30 cellular contexts compared by ENCODE assay signal in genomic region chr6:37845930-37846329, GRCh38. TPM values are rescaled to one million over a fixed set of nuclear protein-coding genes. Genes with fewer than 3 reads are reported as not detected.
DNase-seq lines count a peak whose midpoint lies in the region; ATAC-seq, FAIRE-seq and TF ChIP-seq lines count a peak whose summit lies in the region.
"Had no signal": no experiment of that assay in that cellular context is flagged by ENCODE, and none has a peak within 500 bp of the region (broad histone marks: within the 10 kb centered on the region; RNA-seq: fewer than 3 reads in every experiment).

No MANE protein-coding gene starts in this region.

- no peak overlapping the region for H3K4me3 ChIP-seq in breast epithelium
- no peak overlapping the region for H3K4me3 ChIP-seq in K562
- H3K4me3 ChIP-seq in left lung, result no peak overlapping the region
- H3K4me3 ChIP-seq in foreskin fibroblast (ENCODE audit: low read depth in 1 of 2, low read length in 2 of 2), result no peak overlapping the region
- H3K4me3 ChIP-seq: PC-9, testis, uterus had no signal

- H3K9me3 ChIP-seq in breast epithelium (no peaks in the 10 kb centered on the region), K562 (replicated peaks; ENCODE audit: control insufficient read depth, insufficient read depth, low read depth, low read length) (no peaks in the 10 kb centered on the region), left lung (no peaks in the 10 kb centered on the region)
- H3K9me3 ChIP-seq: testis, uterus had no signal

- CTCF ChIA-PET in MCF 10A (lab: Yijun Ruan, JAX), result interaction anchor here (1.0 to 1.5 kb wide), 5 partner anchors 13 to 166 kb away, joined by 3 to 11 read pairs (median 4); no protein-coding TSS in a partner anchor
- CTCF ChIA-PET in K562 (lab: Yijun Ruan, JAX; ENCODE audit: low intra/inter-chr PET ratio), result no interaction called here

- H4K20me1 ChIP-seq in K562 (replicated peaks; ENCODE audit: control insufficient read depth, insufficient read depth, low read length), result peaks cover 6% of the 10 kb centered on the region; the same call in 1 of the 2 replicates

- no peak for TF ChIP-seq POLR2A in breast epithelium (IDR thresholded peaks at IDR 0.05)
- TF ChIP-seq POLR2A in K562 (conservative IDR thresholded peaks at IDR 0.05), result no peak

- no peak for ATAC-seq in K562
- ATAC-seq in left lung, result peak; percentile 20
- no peak for ATAC-seq in GM21515 (IDR thresholded peaks at IDR 0.05; ENCODE audit: unreplicated experiment)
- ATAC-seq: activated CD4-positive, alpha-beta T cell treated with anti-CD3 and anti-CD28 coated beads for 36 hours; activated CD8-positive, alpha-beta T cell treated with anti-CD3 and anti-CD28 coated beads, Interleukin-2, amount 10 ng/mL, durations not matched to agents 7 days and 5 days had no signal

- H3K79me2 ChIP-seq in K562 (ENCODE audit: control insufficient read depth, insufficient read depth, low read length), result peaks cover 59% of the 10 kb centered on the region

- H2AFZ ChIP-seq in K562 (ENCODE audit: low read depth, low read length), result no peak overlapping the region
- H2AFZ ChIP-seq: PC-9 had no signal

- POLR2A ChIA-PET in MCF 10A (lab: Yijun Ruan, JAX) (interaction anchor here (0.8 to 1.8 kb wide), 6 partner anchors 9 to 27 kb away, joined by 3 to 8 read pairs (median 4); partner anchors contain the start of gene ZFAND3), K562 (lab: Yijun Ruan, JAX) (interaction anchor here (0.6 to 1.9 kb wide), 10 partner anchors 8 to 346 kb away, joined by 3 to 8 read pairs (median 3); partner anchors contain the start of gene ZFAND3)

- intact Hi-C loops in MCF 10A (cut with micrococcal nuclease) (no loop called here), breast epithelium (cut with DNase I; ENCODE audit: low total_unique reads) (no loop called here), K562 (cut with micrococcal nuclease) (no loop called here), left lung (cut with DNase I) (no loop called here)

- H3K4me2 ChIP-seq in K562 (ENCODE audit: insufficient read depth, low read length), result no peak overlapping the region
- H3K4me2 ChIP-seq: PC-9 had no signal

- peaks cover 10% of the 10 kb centered on the region for H3K36me3 Mint-ChIP-seq in MCF 10A (ENCODE audit: insufficient read depth, unreplicated experiment)

- H3K27me3 ChIP-seq in breast epithelium (no peaks in the 10 kb centered on the region), K562 (ENCODE audit: control insufficient read depth in 2 of 2, insufficient read depth in 2 of 2, low read length in 2 of 2) (no peaks in the 10 kb centered on the region), left lung (no peaks in the 10 kb centered on the region)
- H3K27me3 ChIP-seq: testis, uterus had no signal

- H3K27me3 Mint-ChIP-seq in MCF 10A (ENCODE audit: insufficient read depth, unreplicated experiment), result no peaks in the 10 kb centered on the region
- H3K27me3 Mint-ChIP-seq: activated CD4-positive, alpha-beta T cell treated with anti-CD3 and anti-CD28 coated beads for 36 hours; activated naive CD8-positive, alpha-beta T cell treated with anti-CD3 and anti-CD28 coated beads, Interleukin-2, amount 10 ng/mL, durations not matched to agents 7 days and 5 days; B cell; memory B cell had no signal

- no peak for TF ChIP-seq EP300 in K562 (IDR thresholded peaks at IDR 0.05; ENCODE audit: low read length)

- H3K9me1 ChIP-seq in K562 (ENCODE audit: control insufficient read depth, insufficient read depth, low read length), result no peaks in the 10 kb centered on the region

- no peak for TF ChIP-seq CTCF in MCF 10A (IDR thresholded peaks at IDR 0.05; ENCODE audit: unreplicated experiment)
- no peak for TF ChIP-seq CTCF in breast epithelium (IDR thresholded peaks at IDR 0.05)
- no peak for TF ChIP-seq CTCF in K562 (IDR thresholded peaks at IDR 0.05 in 2 of 3, conservative IDR thresholded peaks at IDR 0.05 in 1 of 3; ENCODE audit: insufficient read depth in 2 of 3, low read depth in 1 of 3, low read length in 3 of 3)
- TF ChIP-seq CTCF in left lung (IDR thresholded peaks at IDR 0.05), result no peak
- no peak for TF ChIP-seq CTCF in foreskin fibroblast (IDR thresholded peaks at IDR 0.05; ENCODE audit: low read depth, low read length)

- H3K4me3 Mint-ChIP-seq in MCF 10A (ENCODE audit: unreplicated experiment), result no peak overlapping the region
- H3K4me3 Mint-ChIP-seq: activated CD4-positive, alpha-beta T cell treated with anti-CD3 and anti-CD28 coated beads for 36 hours; activated CD8-positive, alpha-beta T cell treated with anti-CD3 and anti-CD28 coated beads, Interleukin-2, amount 10 ng/mL, durations not matched to agents 7 days and 5 days; activated naive CD8-positive, alpha-beta T cell treated with anti-CD3 and anti-CD28 coated beads, Interleukin-2, amount 10 ng/mL, durations not matched to agents 7 days and 5 days; B cell; memory B cell had no signal

- no peaks in the 10 kb centered on the region for H3K9me3 Mint-ChIP-seq in MCF 10A (ENCODE audit: unreplicated experiment)
- H3K9me3 Mint-ChIP-seq: activated naive CD8-positive, alpha-beta T cell treated with anti-CD3 and anti-CD28 coated beads, Interleukin-2, amount 10 ng/mL, durations not matched to agents 7 days and 5 days; memory B cell had no signal

- no peak for TF ChIP-seq RAD21 in K562 (CRISPR knock-in tag; conservative IDR thresholded peaks at IDR 0.05 in 1 of 2, IDR thresholded peaks at IDR 0.05 in 1 of 2)

- FAIRE-seq in K562 (lab: Jason Lieb, UNC), result no peak
- FAIRE-seq: A204.1 had no signal

- H3K36me3 ChIP-seq in breast epithelium, result no peaks in the 10 kb centered on the region
- H3K36me3 ChIP-seq in K562 (ENCODE audit: control insufficient read depth, insufficient read depth, low read length), result no peaks in the 10 kb centered on the region
- H3K36me3 ChIP-seq in left lung, result no peaks in the 10 kb centered on the region
- H3K36me3 ChIP-seq: uterus had no signal

- H3K4me1 ChIP-seq in breast epithelium, result no peaks in the 10 kb centered on the region
- H3K4me1 ChIP-seq in K562 (replicated peaks in 1 of 2; ENCODE audit: control insufficient read depth in 2 of 2, insufficient read depth in 2 of 2, low read length in 2 of 2), result peaks cover 2 to 8% of the 10 kb centered on the region in 2 experiments; a peak in 4 of 5 replicates
- peaks cover 0 to 62% of the 10 kb centered on the region in 2 donors for H3K4me1 ChIP-seq in left lung
- H3K4me1 ChIP-seq: uterus had no signal

- H3K9ac ChIP-seq in K562 (ENCODE audit: insufficient read depth in 1 of 2, low read depth in 2 of 2, low read length in 2 of 2), result no peak overlapping the region

- peak overlapping the region; percentile 12 for H3K27ac Mint-ChIP-seq in MCF 10A (ENCODE audit: low read depth, unreplicated experiment)
- H3K27ac Mint-ChIP-seq: activated CD4-positive, alpha-beta T cell treated with anti-CD3 and anti-CD28 coated beads for 36 hours; activated CD8-positive, alpha-beta T cell treated with anti-CD3 and anti-CD28 coated beads, Interleukin-2, amount 10 ng/mL, durations not matched to agents 7 days and 5 days; activated naive CD8-positive, alpha-beta T cell treated with anti-CD3 and anti-CD28 coated beads, Interleukin-2, amount 10 ng/mL, durations not matched to agents 7 days and 5 days; B cell; memory B cell had no signal

- H3K27ac ChIP-seq in breast epithelium (no peak overlapping the region), K562 (ENCODE audit: extremely low read depth, low read depth, low read length) (no peak overlapping the region), left lung (peak overlapping the region in 1 of 2 donors; percentile 48)
- H3K27ac ChIP-seq: HL-60, PC-9, testis, uterus had no signal

- no TSS peak for BruUV-seq in MCF 10A (replicated peaks; lab: Mats Ljungman, UMichigan)
- no TSS peak for BruUV-seq in K562 (replicated peaks; lab: Mats Ljungman, UMichigan)

- in situ Hi-C loops in K562 (cut with MboI), result no loop called here

- H3K4me1 Mint-ChIP-seq in MCF 10A (ENCODE audit: insufficient read depth, unreplicated experiment), result peaks cover 30% of the 10 kb centered on the region

- DNase-seq in MCF 10A (ENCODE audit: unreplicated experiment), result no peak
- no peak for DNase-seq in breast epithelium (ENCODE audit: low spot score in 2 of 2)
- DNase-seq in K562 (ENCODE audit: extremely low read depth in 1 of 4, low spot score in 3 of 4), result no peak
- no peak for DNase-seq in left lung
- no peak for DNase-seq in foreskin fibroblast
- DNase-seq in inferior parietal cortex (ENCODE audit: extremely low spot score), result no peak
- no peak for DNase-seq in NCI-H1092 treated with DMSO at 0.1 percent for 48 hours (lab: John Stamatoyannopoulos, UW)
- DNase-seq: activated CD4-positive, alpha-beta T cell treated with anti-CD3 and anti-CD28 coated beads for 36 hours; activated CD8-positive, alpha-beta T cell treated with anti-CD3 and anti-CD28 coated beads, Interleukin-2, amount 10 ng/mL, durations not matched to agents 7 days and 5 days; activated effector memory CD4-positive, alpha-beta T cell treated with anti-CD3 and anti-CD28 coated beads, Interleukin-2, amount 50 U/mL, for 16 hours; activated naive CD8-positive, alpha-beta T cell treated with anti-CD3 and anti-CD28 coated beads, Interleukin-2, amount 10 ng/mL, durations not matched to agents 7 days and 5 days; activated T-cell treated with anti-CD3 and anti-CD28 coated beads for 4 hours; cerebellar nuclear complex; DND-41; Kasumi-1; left cardiac atrium; NCI-H1694 treated with DMSO at 0.1 percent for 48 hours; NCI-H2171; NCI-H510A treated with DMSO at 0.1 percent for 48 hours; NK-92 treated with Interleukin-12 subunit alpha and Interleukin-12 subunit beta, amount 100 ng/mL, for 24 hours; PC-9; SHP77; stimulated activated naive CD4-positive, alpha-beta T cell treated with Interleukin-2 at 50 U/mL for 16 hours; testis; uterus had no signal

RNA-seq across cellular contexts. Expression of gene ZFAND3, which starts 26.4 kb away (rescaled TPM):
- total RNA-seq in MCF 10A (2022) (85.0 and 100 TPM in 2 replicates), breast epithelium (10 to 100 TPM; 34.1 to 53.0 (median 36.0) TPM), K562 (2014; rRNA removed) (6.1 and 10.5 TPM in 2 replicates), K562 (2014; rRNA removed; fragmentation: Illumina TruSeq; extraction: Trizol) (11.8 and 18.5 TPM in 2 replicates), K562 (2015; rRNA removed; fragmentation: Illumina TruSeq; extraction: Trizol) (11.8 and 12.8 TPM in 2 replicates), K562 (2021) (23.4 and 26.5 TPM in 2 replicates), left lung (10 to 100 TPM; 65.9 TPM)
- total RNA-seq in K562 (2011; cell fraction: chromatin; rRNA removed; ENCODE audit: low replicate concordance), result 19.0 and 22.3 TPM in 2 replicates
- 7.5 and 10.5 TPM in 2 replicates for total RNA-seq in K562 (2011; cell fraction: nucleolus; rRNA removed)
- 15.2 and 29.8 TPM in 2 replicates for total RNA-seq in K562 (2011; cell fraction: nucleoplasm; rRNA removed)
- polyA plus RNA-seq in K562 (2011; rRNA removed) (7.2 and 12.7 TPM in 2 replicates), K562 (2014; fragmentation: Illumina TruSeq; extraction: Trizol) (26.6 and 31.4 TPM in 2 replicates), K562 (2014; fragmentation: Nextera tagmentation; extraction: Ambion mirVana) (under 1 TPM; 0.81 to 0.87 TPM), K562 (2014; rRNA removed) (9.4 and 14.4 TPM in 2 replicates)
- 6.0 and 6.2 TPM in 2 replicates for polyA plus RNA-seq in K562 (2011; cell fraction: cytosol; rRNA removed)
- 6.9 and 7.1 TPM in 2 replicates for polyA plus RNA-seq in K562 (2011; cell fraction: nucleus; rRNA removed)
- polyA plus RNA-seq in K562 (2012), result 42.2 and 91.3 TPM in 2 replicates
- 7.8 and 10.0 TPM in 2 replicates for polyA minus RNA-seq in K562 (2011; rRNA and poly(A)+ RNA removed)
- 9.6 and 11.7 TPM in 2 replicates for polyA minus RNA-seq in K562 (2011; cell fraction: cytosol; rRNA and poly(A)+ RNA removed)
- 4.4 and 7.9 TPM in 2 replicates for polyA minus RNA-seq in K562 (2011; cell fraction: nucleus; rRNA and poly(A)+ RNA removed)
